8 cellular contexts compared by ENCODE assay signal in genomic region chr1:148975866-148976537, GRCh38.
DNase-seq lines count a peak whose midpoint lies in the region; ATAC-seq and TF ChIP-seq lines count a peak whose summit lies in the region.
"Not testable (repeated sequence)": the region's sequence is repeated elsewhere in the genome, so short reads cannot be mapped to it uniquely, and the experiment has no call there.

No MANE protein-coding gene starts in this region.

- H3K27me3 ChIP-seq in CD4-positive, CD25-positive, alpha-beta regulatory T cell (ENCODE audit: control insufficient read depth, insufficient read depth, low read length); KMS-11 (ENCODE audit: insufficient read depth, low read depth); SJSA1 (replicated peaks); psoas muscle (ENCODE audit: insufficient read depth in 3 of 3, low read length in 2 of 3): not testable (repeated sequence)

- H2AFZ ChIP-seq in KMS-11 (ENCODE audit: low read depth) = peak overlapping the region; percentile 59; the same call in 1 of the 2 replicates

- ATAC-seq in CD4-positive, CD25-positive, alpha-beta regulatory T cell (ENCODE audit: low read depth in 2 of 2) = peak; percentile 43 to 65
- ATAC-seq in GM18873 (IDR thresholded peaks at IDR 0.05; ENCODE audit: low FRiP score, unreplicated experiment) (peak; percentile 44), HG02798 (IDR thresholded peaks at IDR 0.05; ENCODE audit: poor library complexity, unreplicated experiment) (peak; percentile 40), psoas muscle (peak in 1 of 4 donors; percentile 2)

- intact Hi-C loops in activated T-helper 1 cell treated with anti-CD3 and anti-CD28 coated beads, Interleukin-12 subunit alpha, Interleukin-12 subunit beta, Interleukin-2, Interleukin-4 antibody, amounts not matched to agents 30 ng/mL and 10 ng/mL and 1 ng/mL, durations not matched to agents 14 hours and 24 hours and 36 hours (cut with micrococcal nuclease); dendritic cell treated with granulocyte-macrophage colony-stimulating factor and Interleukin-4, amounts not matched to agents 40 ng/mL and 50 ng/mL, for 4 days (cut with micrococcal nuclease); psoas muscle (cut with DNase I): not testable (repeated sequence)

- not testable (repeated sequence) for H3K4me3 ChIP-seq in CD4-positive, CD25-positive, alpha-beta regulatory T cell (ENCODE audit: low read depth, low read length); KMS-11 (IDR thresholded peaks at IDR 0.05; ENCODE audit: insufficient read depth, low read depth, low read length); SJSA1; psoas muscle

- H3K36me3 Mint-ChIP-seq in CD4-positive, CD25-positive, alpha-beta regulatory T cell = peaks cover 32% of the 10 kb centered on the region
- peaks cover 30% of the 10 kb centered on the region for H3K36me3 Mint-ChIP-seq in activated T-helper 1 cell treated with anti-CD3 and anti-CD28 coated beads, Interleukin-12 subunit alpha, Interleukin-12 subunit beta, Interleukin-2, Interleukin-4 antibody, amounts not matched to agents 30 ng/mL and 10 ng/mL and 1 ng/mL, durations not matched to agents 14 hours and 24 hours and 36 hours (ENCODE audit: low read depth)
- H3K36me3 Mint-ChIP-seq in dendritic cell treated with granulocyte-macrophage colony-stimulating factor and Interleukin-4, amounts not matched to agents 40 ng/mL and 50 ng/mL, for 4 days (ENCODE audit: low read depth) = peaks cover 35% of the 10 kb centered on the region

- H3K27me3 Mint-ChIP-seq in CD4-positive, CD25-positive, alpha-beta regulatory T cell; activated T-helper 1 cell treated with anti-CD3 and anti-CD28 coated beads, Interleukin-12 subunit alpha, Interleukin-12 subunit beta, Interleukin-2, Interleukin-4 antibody, amounts not matched to agents 30 ng/mL and 10 ng/mL and 1 ng/mL, durations not matched to agents 14 hours and 24 hours and 36 hours (ENCODE audit: insufficient read depth); dendritic cell treated with granulocyte-macrophage colony-stimulating factor and Interleukin-4, amounts not matched to agents 40 ng/mL and 50 ng/mL, for 4 days: not testable (repeated sequence)

- H3K79me2 ChIP-seq in KMS-11 (ENCODE audit: insufficient read depth, low read depth) = not testable (repeated sequence)

- H3K4me3 Mint-ChIP-seq in CD4-positive, CD25-positive, alpha-beta regulatory T cell = peak overlapping the region in 1 of 4 donors; percentile 77
- peak overlapping the region; percentile 79 for H3K4me3 Mint-ChIP-seq in activated T-helper 1 cell treated with anti-CD3 and anti-CD28 coated beads, Interleukin-12 subunit alpha, Interleukin-12 subunit beta, Interleukin-2, Interleukin-4 antibody, amounts not matched to agents 30 ng/mL and 10 ng/mL and 1 ng/mL, durations not matched to agents 14 hours and 24 hours and 36 hours
- H3K4me3 Mint-ChIP-seq in dendritic cell treated with granulocyte-macrophage colony-stimulating factor and Interleukin-4, amounts not matched to agents 40 ng/mL and 50 ng/mL, for 4 days = peak overlapping the region; percentile 45

- peak overlapping the region; percentile 33; the same call in 1 of the 2 replicates for H3K9ac ChIP-seq in KMS-11

- H4K20me1 ChIP-seq in KMS-11 (ENCODE audit: insufficient read depth) = not testable (repeated sequence)

- H3K27ac Mint-ChIP-seq in CD4-positive, CD25-positive, alpha-beta regulatory T cell = peak overlapping the region in 2 of 3 donors; percentile 79 to 82
- peak overlapping the region; percentile 97 for H3K27ac Mint-ChIP-seq in activated T-helper 1 cell treated with anti-CD3 and anti-CD28 coated beads, Interleukin-12 subunit alpha, Interleukin-12 subunit beta, Interleukin-2, Interleukin-4 antibody, amounts not matched to agents 30 ng/mL and 10 ng/mL and 1 ng/mL, durations not matched to agents 14 hours and 24 hours and 36 hours
- peak overlapping the region; percentile 80 for H3K27ac Mint-ChIP-seq in dendritic cell treated with granulocyte-macrophage colony-stimulating factor and Interleukin-4, amounts not matched to agents 40 ng/mL and 50 ng/mL, for 4 days

- peak overlapping the region; percentile 99 for H3K4me2 ChIP-seq in KMS-11

- H3K4me1 ChIP-seq in CD4-positive, CD25-positive, alpha-beta regulatory T cell (ENCODE audit: control insufficient read depth, insufficient read depth, low read length, poor library complexity, severe bottlenecking); SJSA1 (replicated peaks); psoas muscle: not testable (repeated sequence)
- peaks cover 23% of the 10 kb centered on the region for H3K4me1 ChIP-seq in KMS-11 (ENCODE audit: low read depth, poor library complexity, severe bottlenecking)

- TF ChIP-seq CTCF in KMS-11 (conservative IDR thresholded peaks at IDR 0.05; ENCODE audit: low read depth, low read length); psoas muscle (IDR thresholded peaks at IDR 0.05): not testable (repeated sequence)

- peak in 1 of 3 donors; percentile 21 for DNase-seq in CD4-positive, CD25-positive, alpha-beta regulatory T cell
- DNase-seq in SJSA1 (ENCODE audit: low read depth in 1 of 2, low spot score in 2 of 2) = peak in 1 of 2 experiments; percentile 18
- DNase-seq in activated T-helper 1 cell treated with anti-CD3 and anti-CD28 coated beads, Interleukin-12 subunit alpha, Interleukin-12 subunit beta, Interleukin-2, Interleukin-4 antibody, amounts not matched to agents 30 ng/mL and 10 ng/mL and 1 ng/mL, durations not matched to agents 14 hours and 24 hours and 36 hours (ENCODE audit: low spot score); psoas muscle: not testable (repeated sequence)

- H3K4me1 Mint-ChIP-seq in CD4-positive, CD25-positive, alpha-beta regulatory T cell = peaks cover 5 to 11% (median 9%) of the 10 kb centered on the region in 4 donors
- H3K4me1 Mint-ChIP-seq in activated T-helper 1 cell treated with anti-CD3 and anti-CD28 coated beads, Interleukin-12 subunit alpha, Interleukin-12 subunit beta, Interleukin-2, Interleukin-4 antibody, amounts not matched to agents 30 ng/mL and 10 ng/mL and 1 ng/mL, durations not matched to agents 14 hours and 24 hours and 36 hours (ENCODE audit: low read depth) = peaks cover 19% of the 10 kb centered on the region
- H3K4me1 Mint-ChIP-seq in dendritic cell treated with granulocyte-macrophage colony-stimulating factor and Interleukin-4, amounts not matched to agents 40 ng/mL and 50 ng/mL, for 4 days (ENCODE audit: low read depth) = not testable (repeated sequence)

- H3K9me3 Mint-ChIP-seq in CD4-positive, CD25-positive, alpha-beta regulatory T cell; activated T-helper 1 cell treated with anti-CD3 and anti-CD28 coated beads, Interleukin-12 subunit alpha, Interleukin-12 subunit beta, Interleukin-2, Interleukin-4 antibody, amounts not matched to agents 30 ng/mL and 10 ng/mL and 1 ng/mL, durations not matched to agents 14 hours and 24 hours and 36 hours; dendritic cell treated with granulocyte-macrophage colony-stimulating factor and Interleukin-4, amounts not matched to agents 40 ng/mL and 50 ng/mL, for 4 days: not testable (repeated sequence)

- H3K27ac ChIP-seq in CD4-positive, CD25-positive, alpha-beta regulatory T cell (ENCODE audit: insufficient read depth, low read length, poor library complexity, severe bottlenecking) = not testable (repeated sequence)
- H3K27ac ChIP-seq in KMS-11 (peak overlapping the region; percentile 81), SJSA1 (peak overlapping the region; percentile 87), psoas muscle (peak overlapping the region; percentile 2)

- not testable (repeated sequence) for H3K9me3 ChIP-seq in CD4-positive, CD25-positive, alpha-beta regulatory T cell (ENCODE audit: control insufficient read depth in 2 of 2, low read length in 2 of 2); SJSA1 (replicated peaks); psoas muscle

- peaks cover 33% of the 10 kb centered on the region for H3K36me3 ChIP-seq in CD4-positive, CD25-positive, alpha-beta regulatory T cell (ENCODE audit: control insufficient read depth, insufficient read depth, low read length)
- H3K36me3 ChIP-seq in KMS-11 (ENCODE audit: insufficient read depth) = not testable (repeated sequence)
- H3K36me3 ChIP-seq in SJSA1 = peaks cover 20% of the 10 kb centered on the region
- peaks cover 0 to 60% of the 10 kb centered on the region in 2 donors for H3K36me3 ChIP-seq in psoas muscle (ENCODE audit: insufficient read depth in 1 of 2, low read depth in 1 of 2)

- WGBS in psoas muscle, 3 donors = 69 to 100% (median 83%) methylated on average over 1 of the region's 1 CpG
